8 cellular contexts compared by ENCODE assay signal in the genomic region with DNA sequence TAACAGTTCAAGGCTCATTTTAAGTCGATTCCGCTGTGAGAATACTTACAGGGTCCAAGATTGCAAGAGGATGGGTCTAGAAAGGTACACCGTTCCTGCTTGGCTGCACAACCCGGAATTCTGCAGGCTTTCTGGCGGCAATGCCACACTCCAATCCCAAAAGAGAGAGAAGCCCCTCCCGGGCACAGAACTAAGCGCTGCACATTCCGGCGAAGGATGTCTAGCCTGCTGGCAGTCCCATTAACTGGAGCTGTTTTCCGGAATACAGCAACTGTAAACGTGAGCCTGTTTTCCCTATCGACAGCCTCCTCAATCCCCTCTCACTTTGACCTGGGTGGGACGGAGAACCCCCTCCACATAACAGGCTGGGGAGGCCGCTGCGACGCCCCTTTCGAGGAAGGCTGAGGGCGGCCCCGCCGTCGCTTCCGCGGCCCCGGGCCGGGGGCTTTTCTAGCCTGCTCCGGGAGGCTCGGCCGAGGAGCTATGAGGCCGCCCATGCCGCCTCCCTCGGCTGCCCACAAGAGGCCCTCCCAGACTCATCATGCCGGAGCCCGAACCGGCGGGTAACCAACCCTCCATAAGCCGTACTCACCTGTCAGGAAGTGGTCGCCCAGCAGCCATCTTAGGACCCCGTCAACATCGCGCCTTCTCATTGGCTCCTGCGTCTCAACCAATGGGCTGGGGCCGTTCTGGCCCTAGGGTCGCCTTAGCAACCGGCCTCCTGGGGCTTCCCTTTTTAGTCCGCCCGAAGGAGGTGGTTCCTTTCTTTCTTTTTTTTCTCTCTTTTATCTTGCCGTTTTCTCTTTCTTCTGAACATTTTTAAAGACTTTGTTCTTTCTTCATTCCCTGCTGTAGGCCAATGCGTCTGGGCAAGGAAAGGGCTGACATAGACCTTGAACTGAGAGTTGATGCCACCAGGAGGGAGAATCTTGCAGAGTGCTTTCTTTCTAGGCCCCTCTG. TPM values are rescaled to one million over a fixed set of nuclear protein-coding genes. Genes with fewer than 3 reads are reported as not detected.
DNase-seq lines count a peak whose midpoint lies in the region; ATAC-seq and TF ChIP-seq lines count a peak whose summit lies in the region.

A gene (minus strand): TSS at position 647 of the 960 bp plus-strand sequence. CDS start 5,909 bp downstream, outside the sequence.

- 0% methylated on average over 9 of the region's 48 CpGs; no CpG with 5 or more reads in 1 of the 2 experiments for WGBS in IMR-90 (ENCODE audit: extremely low coverage in 2 of 2, insufficient read length in 1 of 2), 2 experiments

- H3K4me3 ChIP-seq in IMR-90 (ENCODE audit: insufficient read depth, low read depth, low read length) = peak within 1 kb of the TSS; percentile 90
- H3K4me3 ChIP-seq in epithelial cell of esophagus (ENCODE audit: low read length) = peak within 1 kb of the TSS; percentile 85
- H3K4me3 ChIP-seq in mononuclear cell (ENCODE audit: low read length) = peak within 1 kb of the TSS; percentile 92

- H3K27me3 ChIP-seq in IMR-90 (ENCODE audit: control insufficient read depth, insufficient read depth, low read length) (no peaks in the 10 kb centered on the region), mononuclear cell (ENCODE audit: insufficient read depth, low read length) (peaks cover 5% of the 10 kb centered on the region)

- H2AK9ac ChIP-seq in IMR-90 (replicated peaks; ENCODE audit: low read depth, low read length, poor library complexity) = peak within 1 kb of the TSS; percentile 21

- CTCF ChIA-PET in IMR-90 (lab: Yijun Ruan, JAX) = no interaction called here

- H2AK5ac ChIP-seq in IMR-90 (ENCODE audit: low read depth, low read length) = peak within 1 kb of the TSS; percentile 35; the same call in 1 of the 2 replicates

- H3K79me1 ChIP-seq in IMR-90 (ENCODE audit: low read depth in 1 of 2, low read length in 2 of 2) = peaks cover 8 to 14% of the 10 kb centered on the region in 2 experiments

- no peaks in the 10 kb centered on the region for H4K20me1 ChIP-seq in IMR-90 (ENCODE audit: insufficient read depth, low read length)

- H2AFZ ChIP-seq in IMR-90 (replicated peaks; ENCODE audit: low read length, poor library complexity) = peak within 1 kb of the TSS; percentile 93

- H3K23ac ChIP-seq in IMR-90 (ENCODE audit: low read depth, low read length) = 0 out of 2 replicates have a peak within 1 kb of the TSS, but pooled peaks have one; percentile 11

- H3K9ac ChIP-seq in IMR-90 (ENCODE audit: low read depth, low read length) = peak within 1 kb of the TSS; percentile 79

- ATAC-seq in GM21528 (IDR thresholded peaks at IDR 0.05; ENCODE audit: low FRiP score, unreplicated experiment) (peak; percentile 100), IMR-90 (ENCODE audit: low read depth) (peak; percentile 99)

- dilution Hi-C loops in IMR-90 (cut with HindIII; ENCODE audit: low sequenced_read_pairs, unreplicated experiment) = no loop called here

- POLR2A ChIA-PET in IMR-90 (lab: Charles Lee; ENCODE audit: unreplicated experiment) = no interaction called here

- DNase-seq in DMS 273 (lab: John Stamatoyannopoulos, UW; ENCODE audit: unreplicated experiment) = peak; percentile 94
- peak; percentile 90 for DNase-seq in IMR-90
- peak; percentile 98 for DNase-seq in OCI-M1 (lab: John Stamatoyannopoulos, UW)
- DNase-seq in activated T-cell treated with anti-CD3 and anti-CD28 coated beads for 24 hours (ENCODE audit: low read depth) = peak; percentile 95
- DNase-seq in epithelial cell of esophagus (ENCODE audit: low read depth) = peak; percentile 96
- DNase-seq in stimulated activated CD8-positive, alpha-beta memory T cell treated with anti-CD3 and anti-CD28 coated beads, Interleukin-4, amount 100 ng/mL, for 1 hour (ENCODE audit: low read depth in 2 of 2, low spot score in 1 of 2) = peak; percentile 89 to 94

- no peak within 1 kb of the TSS for H2BK15ac ChIP-seq in IMR-90 (ENCODE audit: low read depth, low read length)

- BruUV-seq in IMR-90 (replicated peaks; lab: Mats Ljungman, UMichigan) = no TSS peak

- no peak within 1 kb of the TSS for H2BK120ac ChIP-seq in IMR-90 (ENCODE audit: low read depth, low read length)

- no peaks in the 10 kb centered on the region for H3K4me1 ChIP-seq in IMR-90 (ENCODE audit: control insufficient read depth, insufficient read depth, low read length)
- peaks cover 22% of the 10 kb centered on the region for H3K4me1 ChIP-seq in mononuclear cell (ENCODE audit: insufficient read depth, low read length)

- in situ Hi-C loops in IMR-90 (cut with MboI; ENCODE audit: low sequenced_read_pairs) = no loop called here

- peaks cover 1% of the 10 kb centered on the region; the same call in 1 of the 2 replicates for H3K36me3 ChIP-seq in IMR-90 (ENCODE audit: control insufficient read depth, insufficient read depth, low read length)

- no peaks in the 10 kb centered on the region for H3K9me3 ChIP-seq in IMR-90 (ENCODE audit: control insufficient read depth, insufficient read depth, low read length)
- H3K9me3 ChIP-seq in mononuclear cell (ENCODE audit: low read depth, low read length) = no peaks in the 10 kb centered on the region

- H3K4me2 ChIP-seq in IMR-90 (ENCODE audit: low read depth, low read length) = peak within 1 kb of the TSS; percentile 91

- intact Hi-C loops in IMR-90 (cut with micrococcal nuclease) = loop anchor here (1.0 kb wide), 3 partner anchors 81 to 846 kb away; no protein-coding TSS in a partner anchor

- peak within 1 kb of the TSS; percentile 59; the same call in 1 of the 2 replicates for H3K18ac ChIP-seq in IMR-90 (ENCODE audit: low read depth, low read length)

- peak within 1 kb of the TSS; percentile 80 for H4K5ac ChIP-seq in IMR-90 (ENCODE audit: low read depth, low read length)

- peak; percentile 56 for TF ChIP-seq POLR2A in IMR-90 (IDR thresholded peaks at IDR 0.05; ENCODE audit: low read depth, low read length)

- peak within 1 kb of the TSS; percentile 82; the same call in 1 of the 2 replicates for H4K91ac ChIP-seq in IMR-90 (ENCODE audit: insufficient read depth, low read depth, low read length)

- H3K56ac ChIP-seq in IMR-90 (ENCODE audit: extremely low read depth, insufficient read depth, low read length) = peak within 1 kb of the TSS; percentile 68

- H3K14ac ChIP-seq in IMR-90 (replicated peaks; ENCODE audit: low read depth, low read length) = peak within 1 kb of the TSS; percentile 35

- H2BK5ac ChIP-seq in IMR-90 (ENCODE audit: low read depth, low read length, poor library complexity, severe bottlenecking) = peak within 1 kb of the TSS; percentile 41

- H3K27ac ChIP-seq in IMR-90 (ENCODE audit: insufficient read depth, low read length) = peak within 1 kb of the TSS; percentile 57

- H2BK20ac ChIP-seq in IMR-90 (ENCODE audit: low read depth, low read length) = no peak within 1 kb of the TSS

- no peak for TF ChIP-seq RAD21 in IMR-90 (IDR thresholded peaks at IDR 0.05; ENCODE audit: low read length)

- TF ChIP-seq CTCF in IMR-90 (conservative IDR thresholded peaks at IDR 0.05; ENCODE audit: low read depth, low read length) (no peak), epithelial cell of esophagus (IDR thresholded peaks at IDR 0.05; ENCODE audit: insufficient read depth, low read depth, low read length, missing control alignments) (no peak)

- H3K9me1 ChIP-seq in IMR-90 (ENCODE audit: insufficient read depth, low read length) = no peaks in the 10 kb centered on the region

- H3K4ac ChIP-seq in IMR-90 (ENCODE audit: low read depth, low read length) = peak within 1 kb of the TSS; percentile 68

- peak within 1 kb of the TSS; percentile 84 to 94 for H4K8ac ChIP-seq in IMR-90 (ENCODE audit: low read depth in 2 of 2, low read length in 2 of 2)

TF ChIP-seq in IMR-90, 13 proteins besides CTCF, POLR2A, EP300 and RAD21:
- TF ChIP-seq MXI1 (IDR thresholded peaks at IDR 0.05; ENCODE audit: borderline replicate concordance, low read depth, low read length) (peak; percentile 69; the same call in 1 of the 2 replicates), RFX5 (IDR thresholded peaks at IDR 0.05; ENCODE audit: low read depth, low read length) (no peak), FOS (IDR thresholded peaks at IDR 0.05; ENCODE audit: low read depth, low read length) (peak; percentile 46; the same call in 1 of the 2 replicates)

RNA-seq across cellular contexts. Expression of the gene that starts here (rescaled TPM):
- total RNA-seq in IMR-90 (2012; rRNA removed) = 50.5 and 54.3 TPM in 2 replicates
- 19.2 and 23.6 TPM in 2 replicates for polyA plus RNA-seq in IMR-90 (2012; rRNA removed)
- polyA plus RNA-seq in IMR-90 (2012; cell fraction: cytosol; rRNA removed) = 7.8 and 14.2 TPM in 2 replicates
- polyA plus RNA-seq in IMR-90 (2012; cell fraction: nucleus; rRNA removed; ENCODE audit: low replicate concordance) = 4.0 and 8.0 TPM in 2 replicates
- 53.6 TPM for total RNA-seq in mononuclear cell

Comparison
In these comparisons a context has a peak if more than half of its experiments do, and no peak if none do; other contexts are left out.
1. Peak in every context shown above with its lines: DNase-seq, ATAC-seq, H3K4me3 ChIP-seq and H3K27ac ChIP-seq.